9 cellular contexts compared by ENCODE assay signal in genomic region chr12:8709124-8709830, GRCh38. TPM values are rescaled to one million over a fixed set of nuclear protein-coding genes. Genes with fewer than 3 reads are reported as not detected.
A peak's percentile ranks its signal among the peaks of the same experiment; 100 is the strongest.
DNase-seq lines count a peak whose midpoint lies in the region; ATAC-seq and TF ChIP-seq lines count a peak whose summit lies in the region.
"Had no signal": no experiment of that assay in that cellular context is flagged by ENCODE, and none has a peak within 500 bp of the region (broad histone marks: within the 10 kb centered on the region; RNA-seq: fewer than 3 reads in every experiment).

No MANE protein-coding gene starts in this region.

- H3K27me3 ChIP-seq in subcutaneous abdominal adipose tissue (ENCODE audit: control insufficient read depth in 5 of 5, insufficient read depth in 4 of 5, low read length in 5 of 5), result no peaks in the 10 kb centered on the region

- no peaks in the 10 kb centered on the region for H3K27me3 Mint-ChIP-seq in central memory CD8-positive, alpha-beta T cell

- no peaks in the 10 kb centered on the region for H3K9me3 Mint-ChIP-seq in central memory CD8-positive, alpha-beta T cell
- H3K9me3 Mint-ChIP-seq: activated naive CD4-positive, alpha-beta T cell treated with anti-CD3 and anti-CD28 coated beads, Interleukin-2, amount 50 U/mL, for 72 hours had no signal

- DNase-seq in central memory CD8-positive, alpha-beta T cell (ENCODE audit: low spot score in 2 of 2), result no peak
- DNase-seq in left lobe of liver (ENCODE audit: low spot score) (no peak), NCI-H1694 (lab: John Stamatoyannopoulos, UW) (no peak)

- H3K9me3 ChIP-seq in HEK293 (ENCODE audit: control insufficient read depth, insufficient read depth, low read depth, low read length), result no peaks in the 10 kb centered on the region
- H3K9me3 ChIP-seq in subcutaneous abdominal adipose tissue (ENCODE audit: control insufficient read depth in 5 of 5, low read length in 5 of 5), result no peaks in the 10 kb centered on the region

- H3K27ac Mint-ChIP-seq in central memory CD8-positive, alpha-beta T cell (ENCODE audit: low read depth), result peak overlapping the region; percentile 35
- H3K27ac Mint-ChIP-seq: activated naive CD4-positive, alpha-beta T cell treated with anti-CD3 and anti-CD28 coated beads, Interleukin-2, amount 50 U/mL, for 72 hours had no signal

- H3K4me1 ChIP-seq in HEK293 (ENCODE audit: control insufficient read depth, insufficient read depth, low read length) (peaks cover 7% of the 10 kb centered on the region; the same call in 1 of the 2 replicates), subcutaneous abdominal adipose tissue (ENCODE audit: control insufficient read depth in 5 of 5, insufficient read depth in 5 of 5, low read length in 5 of 5) (peaks cover 2 to 36% (median 19%) of the 10 kb centered on the region in 5 donors)

- POLR2A ChIA-PET in HEK293 (lab: Yijun Ruan, JAX), result no interaction called here

- TF ChIP-seq CTCF in HEK293 (tag by site-specific recombination; IDR thresholded peaks at IDR 0.05), result no peak

- CTCF ChIA-PET in HEK293 (lab: Yijun Ruan, JAX), result interaction anchor here (0.6 kb wide), 1 partner anchor 28 kb away, joined by 4 read pairs; no protein-coding TSS in a partner anchor

- H3K4me3 Mint-ChIP-seq in central memory CD8-positive, alpha-beta T cell, result no peak overlapping the region

- H3K4me3 ChIP-seq in HEK293 (ENCODE audit: low read depth, low read length), result no peak overlapping the region
- H3K4me3 ChIP-seq in subcutaneous abdominal adipose tissue (ENCODE audit: low read depth in 1 of 5, low read length in 5 of 5), result peak overlapping the region; percentile 42 to 76 (median 64)

- H3K9ac ChIP-seq in subcutaneous abdominal adipose tissue (ENCODE audit: low read length in 5 of 5), result peak overlapping the region in 4 of 5 donors; percentile 33 to 75 (median 50)

- peaks cover 4 to 5% of the 10 kb centered on the region in 2 experiments; a peak in 2 of 3 replicates for H3K36me3 ChIP-seq in HEK293 (ENCODE audit: control insufficient read depth in 2 of 2, insufficient read depth in 1 of 2, low read length in 2 of 2)
- H3K36me3 ChIP-seq in subcutaneous abdominal adipose tissue (ENCODE audit: control insufficient read depth in 5 of 5, insufficient read depth in 5 of 5, low read length in 5 of 5), result peaks cover 0 to 4% (median 0%) of the 10 kb centered on the region in 5 donors

- no peak for ATAC-seq in central memory CD8-positive, alpha-beta T cell (replicated peaks; ENCODE audit: extremely low read depth, poor library complexity, severe bottlenecking)
- ATAC-seq in left lobe of liver (peak; percentile 90), HG03432 (IDR thresholded peaks at IDR 0.05; ENCODE audit: unreplicated experiment) (no peak), HG03521 (IDR thresholded peaks at IDR 0.05; ENCODE audit: unreplicated experiment) (no peak), HG03139 (IDR thresholded peaks at IDR 0.05; ENCODE audit: unreplicated experiment) (no peak)

- H3K27ac ChIP-seq in HEK293 (ENCODE audit: extremely low read depth, low read depth, low read length) (no peak overlapping the region), subcutaneous abdominal adipose tissue (ENCODE audit: low read depth, low read length) (peak overlapping the region; percentile 61)

- H3K4me1 Mint-ChIP-seq in central memory CD8-positive, alpha-beta T cell, result no peaks in the 10 kb centered on the region

- H3K36me3 Mint-ChIP-seq in central memory CD8-positive, alpha-beta T cell (ENCODE audit: insufficient read depth), result no peaks in the 10 kb centered on the region
- H3K36me3 Mint-ChIP-seq: activated naive CD4-positive, alpha-beta T cell treated with anti-CD3 and anti-CD28 coated beads, Interleukin-2, amount 50 U/mL, for 72 hours had no signal

TF ChIP-seq in HEK293, 187 proteins besides CTCF, POLR2A, EP300 and RAD21:
- TF ChIP-seq PRDM1 (tag by site-specific recombination; IDR thresholded peaks at IDR 0.05) (peak; percentile 39; the same call in 1 of the 2 replicates), ZNF580 (tag by site-specific recombination; IDR thresholded peaks at IDR 0.05) (no peak), ZNF112 (tag by site-specific recombination; IDR thresholded peaks at IDR 0.05) (no peak)
TF ChIP-seq in HEK293: peak in this region for 1.

RNA-seq across cellular contexts. Expression of gene RIMKLB, which starts 11.5 kb away (rescaled TPM):
- total RNA-seq in left lobe of liver, result 1.9 TPM

RNA-seq across cellular contexts. Expression of gene MFAP5, which starts 46.7 kb away (rescaled TPM):
- total RNA-seq in left lobe of liver, result not detected
- total RNA-seq: activated naive CD4-positive, alpha-beta T cell treated with anti-CD3 and anti-CD28 coated beads, Interleukin-2, amount 50 U/mL, for 72 hours had no signal
